In the genomic region with DNA sequence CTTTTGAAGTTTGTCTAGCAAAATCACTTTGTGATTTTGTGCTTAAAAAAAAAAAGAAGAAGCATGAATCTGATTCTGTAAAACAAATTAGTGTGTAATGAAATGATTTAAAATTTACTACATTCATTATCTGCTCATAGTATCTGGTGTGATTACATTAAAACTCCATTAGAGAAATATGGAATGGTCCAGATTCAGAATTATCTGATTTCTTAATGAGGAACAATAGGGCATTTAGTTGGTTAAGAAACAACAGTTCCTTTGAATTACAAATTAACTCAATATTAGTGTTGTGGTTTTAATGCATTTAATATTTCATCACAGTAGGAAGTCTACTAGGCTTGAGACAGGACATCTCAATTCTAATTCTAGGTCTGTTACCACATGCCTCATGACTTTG, we compare ENCODE assay signal across 34 cellular contexts.
"Had no signal": no experiment of that assay in that cellular context is flagged by ENCODE, and none has a peak within 500 bp of the region (broad histone marks: within the 10 kb centered on the region; RNA-seq: fewer than 3 reads in every experiment).

No MANE protein-coding gene starts in this region.

- H3K9ac ChIP-seq: KMS-11 had no signal

- H3K9me3 ChIP-seq: MG63 had no signal

- H3K27ac ChIP-seq: KMS-11 had no signal

- H3K4me2 ChIP-seq: KMS-11 had no signal

- DNase-seq: Karpas-422, Kasumi-1, KBM-7, KG1, MG63, MM.1S, MV-4-11, NCI-H1048, NCI-H1092, NCI-H1105, NCI-H1105 treated with DMSO at 0.1 percent for 48 hours, NCI-H1417, NCI-H1417 treated with DMSO at 0.1 percent for 48 hours, NCI-H1436, NCI-H1436 treated with DMSO at 0.1 percent for 48 hours, NCI-H146, NCI-H1694, NCI-H1694 treated with DMSO at 0.1 percent for 48 hours, NCI-H187, NCI-H187 treated with DMSO at 0.1 percent for 48 hours, NCI-H1930, NCI-H2029, NCI-H2029 treated with DMSO at 0.1 percent for 48 hours, NCI-H2081, NCI-H2081 treated with DMSO at 0.1 percent for 48 hours, NCI-H2171, NCI-H2171 treated with DMSO at 0.1 percent for 48 hours, NCI-H2227 treated with DMSO at 0.1 percent for 48 hours, NCI-H226, NCI-H345, NCI-H446, NCI-H446 treated with DMSO at 0.1 percent for 48 hours, NCI-H510A had no signal

- H3K27me3 ChIP-seq: MG63 had no signal

- H3K4me3 ChIP-seq: MG63 had no signal

- H3K36me3 ChIP-seq: MG63 had no signal
